Comparison of ENCODE assay signal across 10 cellular contexts in genomic region chr17:2071421-2072281, GRCh38. TPM values are rescaled to one million over a fixed set of nuclear protein-coding genes. Genes with fewer than 3 reads are reported as not detected.
DNase-seq lines count a peak whose midpoint lies in the region; ATAC-seq, FAIRE-seq and TF ChIP-seq lines count a peak whose summit lies in the region.
"Had no signal": no experiment of that assay in that cellular context is flagged by ENCODE, and none has a peak within 500 bp of the region (broad histone marks: within the 10 kb centered on the region; RNA-seq: fewer than 3 reads in every experiment).

No MANE protein-coding gene starts in this region.

- peaks cover 49% of the 10 kb centered on the region for H4K20me1 ChIP-seq in OCI-LY3 (ENCODE audit: insufficient read depth, low read length)

- H3K79me2 ChIP-seq in OCI-LY3 (ENCODE audit: low read length) = no peaks in the 10 kb centered on the region

- no peak for TF ChIP-seq POLR2A in esophagus squamous epithelium (IDR thresholded peaks at IDR 0.05)

- peaks cover 16% of the 10 kb centered on the region for H3K27me3 ChIP-seq in OCI-LY3 (ENCODE audit: low read depth, low read length)
- H3K27me3 ChIP-seq in esophagus squamous epithelium = no peaks in the 10 kb centered on the region

- no peaks in the 10 kb centered on the region for H3K9me3 Mint-ChIP-seq in osteocyte (ENCODE audit: unreplicated experiment)

- H3K4me3 Mint-ChIP-seq in osteocyte (ENCODE audit: unreplicated experiment) = no peak overlapping the region

- no peak overlapping the region for H3K9ac ChIP-seq in OCI-LY3 (ENCODE audit: low read length)

- FAIRE-seq in RCC 7860 (lab: Jason Lieb, UNC) = no peak

- H3K4me2 ChIP-seq in OCI-LY3 (ENCODE audit: low read length) = peak overlapping the region; percentile 81

- H3K36me3 ChIP-seq in OCI-LY3 (replicated peaks; ENCODE audit: low read depth, low read length) (no peaks in the 10 kb centered on the region), esophagus squamous epithelium (peaks cover 0 to 83% (median 0%) of the 10 kb centered on the region in 3 donors)

- H3K36me3 Mint-ChIP-seq in osteocyte (ENCODE audit: unreplicated experiment) = peaks cover 10% of the 10 kb centered on the region

- 58 to 67% methylated on average over 18 to 21 of the region's 33 CpGs for WGBS in esophagus squamous epithelium, 2 donors

- TF ChIP-seq CTCF in OCI-LY3 (IDR thresholded peaks at IDR 0.05; ENCODE audit: low read depth, low read length) (no peak), esophagus squamous epithelium (IDR thresholded peaks at IDR 0.05) (no peak), osteocyte (IDR thresholded peaks at IDR 0.05) (no peak)

- no peaks in the 10 kb centered on the region for H3K27me3 Mint-ChIP-seq in osteocyte (ENCODE audit: unreplicated experiment)

- H3K27ac ChIP-seq in OCI-LY3 (ENCODE audit: low read length) = no peak overlapping the region
- peak overlapping the region; percentile 45 to 93 (median 86) for H3K27ac ChIP-seq in esophagus squamous epithelium

- H3K4me1 ChIP-seq in OCI-LY3 (ENCODE audit: low read length) (peaks cover 23% of the 10 kb centered on the region), esophagus squamous epithelium (peaks cover 28 to 84% (median 66%) of the 10 kb centered on the region in 3 donors)

- peak overlapping the region; percentile 27 for H3K27ac Mint-ChIP-seq in osteocyte (ENCODE audit: unreplicated experiment)

- peaks cover 58% of the 10 kb centered on the region for H3K4me1 Mint-ChIP-seq in osteocyte (ENCODE audit: unreplicated experiment)

- DNase-seq in CD1c-positive myeloid dendritic cell (ENCODE audit: extremely low spot score) (peak; percentile 68), esophagus squamous epithelium (lab: John Stamatoyannopoulos, UW) (no peak), osteocyte (ENCODE audit: extremely low spot score, unreplicated experiment) (no peak), RCC 7860 (ENCODE audit: low spot score) (no peak)
- DNase-seq: activated effector memory CD4-positive, alpha-beta T cell treated with Interleukin-2 at 50 U/mL for 16 hours; PC-3 had no signal

- ATAC-seq in HG03565 (IDR thresholded peaks at IDR 0.05; ENCODE audit: unreplicated experiment) (no peak), HG02938 (IDR thresholded peaks at IDR 0.05; ENCODE audit: unreplicated experiment) (no peak), GM18907 (IDR thresholded peaks at IDR 0.05; ENCODE audit: unreplicated experiment) (no peak)
- ATAC-seq: PC-3 had no signal

- H3K4me3 ChIP-seq in OCI-LY3 (ENCODE audit: low read length) = no peak overlapping the region
- no peak overlapping the region for H3K4me3 ChIP-seq in esophagus squamous epithelium

- H2AFZ ChIP-seq in OCI-LY3 (ENCODE audit: low read depth, low read length) = no peak overlapping the region

- intact Hi-C loops in esophagus squamous epithelium (cut with DNase I) = no loop called here

- no peaks in the 10 kb centered on the region for H3K9me3 ChIP-seq in OCI-LY3 (ENCODE audit: insufficient read depth, low read length)
- H3K9me3 ChIP-seq in esophagus squamous epithelium = no peaks in the 10 kb centered on the region

RNA-seq across cellular contexts. Expression of gene HIC1, which starts 16.7 kb away (rescaled TPM):
- total RNA-seq in esophagus squamous epithelium (10 to 100 TPM in 1 of 4 donors, 1 to 10 TPM in 3; 2.1 to 14.1 (median 5.9) TPM), osteocyte (3.3 and 3.7 TPM in 2 replicates)

RNA-seq across cellular contexts. Expression of gene OVCA2, which starts 29.8 kb away (rescaled TPM):
- total RNA-seq in esophagus squamous epithelium (10 to 100 TPM; 42.3 to 70.5 (median 53.2) TPM), osteocyte (33.2 and 35.9 TPM in 2 replicates)

RNA-seq across cellular contexts. Expression of gene DPH1, which starts 41.7 kb away (rescaled TPM):
- 10 to 100 TPM; 14.9 to 55.7 (median 22.7) TPM for total RNA-seq in esophagus squamous epithelium
- 57.3 and 59.0 TPM in 2 replicates for total RNA-seq in osteocyte

RNA-seq across cellular contexts. Expression of gene RTN4RL1, which starts 46.5 kb away (rescaled TPM):
- total RNA-seq in esophagus squamous epithelium (1 to 10 TPM; 1.1 to 4.0 (median 2.0) TPM), osteocyte (3.7 and 3.8 TPM in 2 replicates)
